24 cellular contexts compared by ENCODE assay signal in the genomic region with DNA sequence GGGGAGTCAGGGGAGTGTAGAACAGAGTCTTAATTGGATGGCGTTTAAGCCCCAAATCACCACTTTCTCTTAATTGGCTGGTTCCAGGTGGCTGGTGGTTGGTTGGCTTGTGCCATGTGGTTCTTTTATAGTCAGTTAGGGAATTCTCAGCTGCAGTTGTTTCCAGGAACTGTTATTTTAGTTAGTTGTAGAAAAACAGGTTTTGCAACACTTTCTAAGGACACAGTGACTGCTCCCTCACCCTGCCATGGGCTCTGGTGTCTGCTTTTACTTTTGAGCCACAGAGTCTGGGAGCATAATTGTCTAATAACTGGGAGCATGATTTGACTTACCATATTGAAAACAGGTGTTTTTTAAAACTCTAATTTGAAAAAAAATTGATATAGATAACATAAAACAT.
DNase-seq lines count a peak whose midpoint lies in the region; ATAC-seq and TF ChIP-seq lines count a peak whose summit lies in the region.
"Had no signal": no experiment of that assay in that cellular context is flagged by ENCODE, and none has a peak within 500 bp of the region (broad histone marks: within the 10 kb centered on the region; RNA-seq: fewer than 3 reads in every experiment).

No MANE protein-coding gene starts in this region.

- H3K4me1 ChIP-seq in right atrium auricular region (no peaks in the 10 kb centered on the region), adipocyte (ENCODE audit: control insufficient read depth, insufficient read depth, low read length) (peaks cover 39% of the 10 kb centered on the region), uterus (peaks cover 0 to 4% of the 10 kb centered on the region in 2 donors), Caco-2 (no peaks in the 10 kb centered on the region)
- H3K4me1 ChIP-seq: BLaER1, Peyer's patch, prostate gland had no signal

- H3K4me1 Mint-ChIP-seq in mesothelial cell of epicardium (peaks cover 47% of the 10 kb centered on the region), Caco-2 (ENCODE audit: low read depth, unreplicated experiment) (no peaks in the 10 kb centered on the region)
- H3K4me1 Mint-ChIP-seq: naive thymus-derived CD4-positive, alpha-beta T cell had no signal

- H3K27me3 Mint-ChIP-seq in mesothelial cell of epicardium (ENCODE audit: low read depth) (no peaks in the 10 kb centered on the region), Caco-2 (ENCODE audit: insufficient read depth, unreplicated experiment) (no peaks in the 10 kb centered on the region)
- H3K27me3 Mint-ChIP-seq: dendritic cell treated with granulocyte-macrophage colony-stimulating factor and Interleukin-4, amounts not matched to agents 40 ng/mL and 50 ng/mL, for 4 days; naive thymus-derived CD4-positive, alpha-beta T cell had no signal

- no peaks in the 10 kb centered on the region for H3K27me3 ChIP-seq in right atrium auricular region
- no peaks in the 10 kb centered on the region for H3K27me3 ChIP-seq in adipocyte (replicated peaks; ENCODE audit: control insufficient read depth, insufficient read depth, low read length)
- H3K27me3 ChIP-seq in uterus = no peaks in the 10 kb centered on the region
- H3K27me3 ChIP-seq in Caco-2 (replicated peaks; ENCODE audit: control insufficient read depth, insufficient read depth, low read length) = no peaks in the 10 kb centered on the region
- H3K27me3 ChIP-seq: BLaER1, cardiac muscle cell, Peyer's patch had no signal

- CTCF ChIA-PET in Caco-2 (lab: Charles Lee) = no interaction called here

- H3K9me3 Mint-ChIP-seq in mesothelial cell of epicardium = peaks cover 12% of the 10 kb centered on the region
- no peaks in the 10 kb centered on the region for H3K9me3 Mint-ChIP-seq in Caco-2 (ENCODE audit: unreplicated experiment)
- H3K9me3 Mint-ChIP-seq: dendritic cell treated with granulocyte-macrophage colony-stimulating factor and Interleukin-4, amounts not matched to agents 40 ng/mL and 50 ng/mL, for 4 days had no signal

- intact Hi-C loops in Right ventricle myocardium inferior (cut with DNase I) (no loop called here), uterus (cut with DNase I; ENCODE audit: low total_unique reads) (no loop called here), Caco-2 (cut with micrococcal nuclease; ENCODE audit: unreplicated experiment) (no loop called here)

- peak overlapping the region; percentile 83 for H3K27ac Mint-ChIP-seq in mesothelial cell of epicardium
- H3K27ac Mint-ChIP-seq in Caco-2 (ENCODE audit: unreplicated experiment) = no peak overlapping the region
- H3K27ac Mint-ChIP-seq: activated CD8-positive, alpha-beta T cell treated with anti-CD3 and anti-CD28 coated beads, Interleukin-2, amount 10 ng/mL, durations not matched to agents 7 days and 5 days; dendritic cell treated with granulocyte-macrophage colony-stimulating factor and Interleukin-4, amounts not matched to agents 40 ng/mL and 50 ng/mL, for 4 days; naive thymus-derived CD4-positive, alpha-beta T cell had no signal

- ATAC-seq in Right ventricle myocardium inferior = peak; percentile 81
- ATAC-seq: activated CD4-positive, CD25-positive, alpha-beta regulatory T cell treated with anti-CD3 and anti-CD28 coated beads, Interleukin-2, amount 50 U/mL, for 24 hours; activated CD8-positive, alpha-beta T cell treated with anti-CD3 and anti-CD28 coated beads, Interleukin-2, amount 10 ng/mL, durations not matched to agents 7 days and 5 days; K562; naive thymus-derived CD4-positive, alpha-beta T cell had no signal

- TF ChIP-seq CTCF in right atrium auricular region (IDR thresholded peaks at IDR 0.05) (no peak), mesothelial cell of epicardium (IDR thresholded peaks at IDR 0.05; ENCODE audit: unreplicated experiment) (no peak), uterus (IDR thresholded peaks at IDR 0.05) (no peak), Caco-2 (IDR thresholded peaks at IDR 0.05; ENCODE audit: insufficient read depth in 1 of 2, low read depth in 1 of 2, low read length in 1 of 2, severe bottlenecking in 1 of 2, unreplicated experiment in 1 of 2) (no peak)

- H3K4me3 Mint-ChIP-seq in mesothelial cell of epicardium = no peak overlapping the region
- H3K4me3 Mint-ChIP-seq in Caco-2 (ENCODE audit: unreplicated experiment) = no peak overlapping the region
- H3K4me3 Mint-ChIP-seq: activated CD8-positive, alpha-beta T cell treated with anti-CD3 and anti-CD28 coated beads, Interleukin-2, amount 10 ng/mL, durations not matched to agents 7 days and 5 days; dendritic cell treated with granulocyte-macrophage colony-stimulating factor and Interleukin-4, amounts not matched to agents 40 ng/mL and 50 ng/mL, for 4 days; naive thymus-derived CD4-positive, alpha-beta T cell had no signal

- H3K4me3 ChIP-seq in right atrium auricular region = no peak overlapping the region
- peak overlapping the region; percentile 35 for H3K4me3 ChIP-seq in adipocyte (ENCODE audit: low read length)
- H3K4me3 ChIP-seq in uterus = no peak overlapping the region
- H3K4me3 ChIP-seq in Caco-2 (ENCODE audit: low read depth, low read length) = no peak overlapping the region
- H3K4me3 ChIP-seq: BLaER1, cardiac muscle cell, K562, Peyer's patch, prostate gland, SK-N-MC had no signal

- H3K27ac ChIP-seq in right atrium auricular region (no peak overlapping the region), uterus (peak overlapping the region; percentile 6 to 14)
- H3K27ac ChIP-seq: BLaER1, cardiac muscle cell, Peyer's patch, prostate gland, SK-N-MC had no signal

- POLR2A ChIA-PET in Caco-2 (lab: Charles Lee) = no interaction called here

- H3K9me3 ChIP-seq in right atrium auricular region (no peaks in the 10 kb centered on the region), adipocyte (ENCODE audit: control insufficient read depth, low read length) (no peaks in the 10 kb centered on the region), uterus (no peaks in the 10 kb centered on the region), Caco-2 (no peaks in the 10 kb centered on the region)
- H3K9me3 ChIP-seq: BLaER1, Peyer's patch, prostate gland had no signal

- H3K36me3 Mint-ChIP-seq in mesothelial cell of epicardium (peaks cover 3% of the 10 kb centered on the region), Caco-2 (ENCODE audit: insufficient read depth, unreplicated experiment) (no peaks in the 10 kb centered on the region)
- H3K36me3 Mint-ChIP-seq: naive thymus-derived CD4-positive, alpha-beta T cell had no signal

- no peak for TF ChIP-seq POLR2A in uterus (IDR thresholded peaks at IDR 0.05)

- H3K9ac ChIP-seq in adipocyte (ENCODE audit: low read length) = peak overlapping the region; percentile 41
- H3K9ac ChIP-seq: BLaER1 had no signal

- BruUV-seq in Caco-2 (replicated peaks; lab: Mats Ljungman, UMichigan) = no TSS peak

- no peak for DNase-seq in Right ventricle myocardium inferior (ENCODE audit: missing footprints)
- no peak for DNase-seq in right atrium auricular region (ENCODE audit: low spot score)
- peak; percentile 69 for DNase-seq in adipocyte (ENCODE audit: low read depth)
- DNase-seq in mesothelial cell of epicardium (ENCODE audit: low spot score in 2 of 2, unreplicated experiment in 2 of 2) = no peak
- no peak for DNase-seq in uterus
- DNase-seq in GM19240 (ENCODE audit: insufficient read length, low spot score) = no peak
- DNase-seq in Caco-2 = no peak
- no peak for DNase-seq in nucleus accumbens (lab: John Stamatoyannopoulos, UW)
- DNase-seq: activated CD8-positive, alpha-beta T cell treated with anti-CD3 and anti-CD28 coated beads, Interleukin-2, amount 10 ng/mL, durations not matched to agents 7 days and 5 days; activated naive CD4-positive, alpha-beta T cell; activated T-cell treated with anti-CD3 and anti-CD28 coated beads, Interleukin-2, amount 50 U/mL, for 1 hour; amygdala; GOT3; naive thymus-derived CD4-positive, alpha-beta T cell; NCI-H1694 treated with DMSO at 0.1 percent for 48 hours; Peyer's patch; T1000 had no signal

- H3K36me3 ChIP-seq in right atrium auricular region (no peaks in the 10 kb centered on the region), adipocyte (ENCODE audit: control insufficient read depth, insufficient read depth, low read length, severe bottlenecking) (no peaks in the 10 kb centered on the region), uterus (no peaks in the 10 kb centered on the region), Caco-2 (ENCODE audit: control insufficient read depth, insufficient read depth, low read length) (no peaks in the 10 kb centered on the region)
- H3K36me3 ChIP-seq: BLaER1, cardiac muscle cell, Peyer's patch, prostate gland had no signal

Comparison
In these comparisons a context has a peak if more than half of its experiments do, and no peak if none do; other contexts are left out.
1. H3K27ac ChIP-seq: peak in uterus (2 of 2); none in right atrium auricular region (0 of 2).